ENCODE assay signal across 12 cellular contexts in genomic region chr17:266701-267656, GRCh38.
DNase-seq lines count a peak whose midpoint lies in the region; ATAC-seq and TF ChIP-seq lines count a peak whose summit lies in the region.
"Had no signal": no experiment of that assay in that cellular context is flagged by ENCODE, and none has a peak within 500 bp of the region (broad histone marks: within the 10 kb centered on the region; RNA-seq: fewer than 3 reads in every experiment).

No MANE protein-coding gene starts in this region.

- no peak overlapping the region for H3K4me3 Mint-ChIP-seq in CD14-positive monocyte

- H3K27me3 ChIP-seq in right cardiac atrium (ENCODE audit: control insufficient read depth, insufficient read depth) (no peaks in the 10 kb centered on the region), tibial nerve (no peaks in the 10 kb centered on the region)

- H3K4me3 ChIP-seq in cardiac fibroblast (replicated peaks in 1 of 2; ENCODE audit: low read depth in 2 of 2, low read length in 2 of 2) (no peak overlapping the region), right cardiac atrium (ENCODE audit: low read length) (no peak overlapping the region), tibial nerve (no peak overlapping the region)

- H3K27me3 Mint-ChIP-seq in CD14-positive monocyte (ENCODE audit: low read depth in 3 of 3), result peaks cover 9 to 10% (median 9%) of the 10 kb centered on the region in 3 donors

- DNase-seq in CD14-positive monocyte (ENCODE audit: low spot score), result peak; percentile 19
- DNase-seq in cardiac fibroblast (ENCODE audit: low read depth in 2 of 2), result peak; percentile 2 to 22
- peak; percentile 77 to 87 (median 86) for DNase-seq in right cardiac atrium
- DNase-seq in putamen (ENCODE audit: low spot score), result peak; percentile 49
- DNase-seq in activated gamma-delta T cell (lab: John Stamatoyannopoulos, UW), result no peak
- no peak for DNase-seq in NOMO-1 treated with DMSO at 0.1 percent for 48 hours (lab: John Stamatoyannopoulos, UW; ENCODE audit: unreplicated experiment)
- no peak for DNase-seq in tibial nerve (ENCODE audit: low spot score in 2 of 2)
- DNase-seq: activated CD4-positive, alpha-beta T cell treated with anti-CD3 and anti-CD28 coated beads, Interleukin-2, amount 50 U/mL, for 4 hours; IMR-90; SHP77 had no signal

- TF ChIP-seq CTCF in CD14-positive monocyte (IDR thresholded peaks at IDR 0.05) (no peak), cardiac fibroblast (IDR thresholded peaks at IDR 0.05; ENCODE audit: low read depth, low read length) (no peak), tibial nerve (IDR thresholded peaks at IDR 0.05) (no peak)

- ATAC-seq in right cardiac atrium, result peak; percentile 92 to 96
- no peak for ATAC-seq in HG03457 (IDR thresholded peaks at IDR 0.05; ENCODE audit: unreplicated experiment)

- H3K27ac Mint-ChIP-seq in CD14-positive monocyte, result no peak overlapping the region

- no peaks in the 10 kb centered on the region for H3K9me3 ChIP-seq in right cardiac atrium (ENCODE audit: control insufficient read depth, low read length)
- no peaks in the 10 kb centered on the region for H3K9me3 ChIP-seq in tibial nerve

- peaks cover 0 to 8% (median 0%) of the 10 kb centered on the region in 3 donors for H3K36me3 ChIP-seq in tibial nerve

- intact Hi-C loops in CD14-positive monocyte (cut with micrococcal nuclease) (no loop called here), right cardiac atrium (cut with DNase I) (no loop called here)

- H3K9me3 Mint-ChIP-seq in CD14-positive monocyte, result peaks cover 6 to 21% (median 16%) of the 10 kb centered on the region in 7 donors

- TF ChIP-seq EP300 in tibial nerve (IDR thresholded peaks at IDR 0.05), result peak in 1 of 2 donors; percentile 12

- H3K36me3 Mint-ChIP-seq in CD14-positive monocyte, result peaks cover 0 to 3% of the 10 kb centered on the region in 2 donors

- H3K4me1 ChIP-seq in right cardiac atrium (ENCODE audit: control insufficient read depth, insufficient read depth, low read length) (peaks cover 2% of the 10 kb centered on the region), tibial nerve (peaks cover 0 to 26% (median 0%) of the 10 kb centered on the region in 4 donors)

- H3K4me1 Mint-ChIP-seq in CD14-positive monocyte, result no peaks in the 10 kb centered on the region

- no peak for TF ChIP-seq POLR2A in tibial nerve (IDR thresholded peaks at IDR 0.05)

- WGBS in right cardiac atrium, result 49% methylated on average over 29 of the region's 29 CpGs
- 41 to 42% methylated on average over 29 of the region's 29 CpGs for WGBS in tibial nerve, 2 donors

- H3K27ac ChIP-seq in right cardiac atrium (ENCODE audit: low read length) (peak overlapping the region; percentile 85), tibial nerve (peak overlapping the region in 2 of 4 donors; percentile 8 to 59)
- H3K27ac ChIP-seq: C4-2B had no signal

Comparison
In these comparisons a context has a peak if more than half of its experiments do, and no peak if none do; other contexts are left out.
1. DNase-seq: peak in CD14-positive monocyte (single experiment), cardiac fibroblast (2 of 2), right cardiac atrium (3 of 3) and putamen (single experiment); none in activated gamma-delta T cell (single experiment), NOMO-1 treated with DMSO at 0.1 percent for 48 hours (single experiment) and tibial nerve (0 of 2).